In the genomic region with DNA sequence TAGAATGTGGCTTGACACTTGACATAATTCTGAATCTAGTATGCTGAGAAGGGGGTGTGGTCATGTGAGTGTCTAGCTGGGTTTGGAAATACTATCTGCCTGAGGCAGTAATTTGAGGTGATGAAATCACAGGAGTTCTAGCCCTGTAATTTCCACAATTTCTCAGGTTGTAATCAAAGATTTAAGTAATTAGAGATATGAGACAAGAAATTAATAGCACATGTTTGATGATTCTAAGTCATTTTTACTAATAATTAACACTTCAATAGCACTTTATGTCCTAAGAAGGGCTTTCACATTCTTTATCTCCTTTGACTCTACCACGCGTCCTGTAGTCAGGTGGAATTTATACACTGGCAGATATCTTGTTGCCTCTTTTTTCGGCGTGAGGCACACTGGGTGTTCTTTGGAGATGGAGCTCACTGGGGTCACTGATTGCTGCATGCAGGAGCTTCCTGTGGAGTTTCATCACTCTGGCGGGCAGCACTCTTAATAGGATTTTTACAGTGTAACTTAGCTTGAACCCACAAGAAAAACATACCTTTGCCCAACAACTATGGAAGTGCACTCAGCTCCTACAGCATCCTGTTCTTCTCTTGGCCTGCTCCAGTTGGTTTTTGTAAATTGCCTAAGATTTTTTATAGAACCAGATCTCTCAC, we compare ENCODE assay signal across 10 cellular contexts. TPM values are rescaled to one million over a fixed set of nuclear protein-coding genes. Genes with fewer than 3 reads are reported as not detected.
DNase-seq lines count a peak whose midpoint lies in the region; ATAC-seq and FAIRE-seq lines count a peak whose summit lies in the region.
"Had no signal": no experiment of that assay in that cellular context is flagged by ENCODE, and none has a peak within 500 bp of the region (broad histone marks: within the 10 kb centered on the region; RNA-seq: fewer than 3 reads in every experiment).

No MANE protein-coding gene starts in this region.

- H3K4me3 ChIP-seq in MG63, result no peak overlapping the region
- H3K4me3 ChIP-seq: colonic mucosa had no signal

- peaks cover 77% of the 10 kb centered on the region for H3K4me1 Mint-ChIP-seq in activated naive CD4-positive, alpha-beta T cell treated with anti-CD3 and anti-CD28 coated beads, Interleukin-2, amount 50 U/mL, for 24 hours

- peaks cover 12% of the 10 kb centered on the region for H3K36me3 Mint-ChIP-seq in activated naive CD4-positive, alpha-beta T cell treated with anti-CD3 and anti-CD28 coated beads, Interleukin-2, amount 50 U/mL, for 24 hours
- peaks cover 23 to 27% of the 10 kb centered on the region in 2 donors for H3K36me3 Mint-ChIP-seq in activated naive CD4-positive, alpha-beta T cell treated with anti-CD3 and anti-CD28 coated beads, Interleukin-2, amount 50 U/mL, for 72 hours

- no peaks in the 10 kb centered on the region for H3K9me3 Mint-ChIP-seq in activated naive CD4-positive, alpha-beta T cell treated with anti-CD3 and anti-CD28 coated beads, Interleukin-2, amount 50 U/mL, for 24 hours
- no peaks in the 10 kb centered on the region for H3K9me3 Mint-ChIP-seq in activated naive CD4-positive, alpha-beta T cell treated with anti-CD3 and anti-CD28 coated beads, Interleukin-2, amount 50 U/mL, for 72 hours
- H3K9me3 Mint-ChIP-seq: stimulated activated naive B cell treated with anti-CD40 and anti-IgM and Interleukin-4, amounts not matched to agents 10 μg/mL and 1 μg/mL and 100 μg/mL, for 72 hours had no signal

- H3K4me3 Mint-ChIP-seq in activated naive CD4-positive, alpha-beta T cell treated with anti-CD3 and anti-CD28 coated beads, Interleukin-2, amount 50 U/mL, for 24 hours, result peak overlapping the region; percentile 96
- H3K4me3 Mint-ChIP-seq: stimulated activated naive B cell treated with anti-CD40 and anti-IgM and Interleukin-4, amounts not matched to agents 10 μg/mL and 1 μg/mL and 100 μg/mL, for 72 hours had no signal

- no peak for DNase-seq in activated naive CD4-positive, alpha-beta T cell treated with anti-CD3 and anti-CD28 coated beads, Interleukin-2, amount 50 U/mL, for 72 hours (ENCODE audit: low spot score in 2 of 2)
- DNase-seq in SHP77 (lab: John Stamatoyannopoulos, UW) (peak; percentile 30 to 53), fibroblast of peridontal ligament (ENCODE audit: extremely low read depth) (peak; percentile 92), urothelium cell line (ENCODE audit: low spot score) (peak; percentile 63), MG63 (no peak)
- DNase-seq: colonic mucosa; stimulated activated naive B cell treated with anti-CD40 and anti-IgM and Interleukin-4, amounts not matched to agents 10 μg/mL and 1 μg/mL and 100 μg/mL, for 72 hours had no signal

- ATAC-seq in activated naive CD4-positive, alpha-beta T cell treated with anti-CD3 and anti-CD28 coated beads, Interleukin-2, amount 50 U/mL, for 72 hours, result no peak
- no peak for ATAC-seq in HG03097 (IDR thresholded peaks at IDR 0.05; ENCODE audit: low FRiP score, unreplicated experiment)
- ATAC-seq in GM18502 (IDR thresholded peaks at IDR 0.05; ENCODE audit: poor library complexity, unreplicated experiment), result no peak
- ATAC-seq: stimulated activated naive B cell treated with anti-CD40 and anti-IgM and Interleukin-4, amounts not matched to agents 10 μg/mL and 1 μg/mL and 100 μg/mL, for 72 hours had no signal

- H3K27me3 ChIP-seq in MG63, result no peaks in the 10 kb centered on the region

- H3K9me3 ChIP-seq in MG63, result no peaks in the 10 kb centered on the region
- H3K9me3 ChIP-seq: colonic mucosa had no signal

- no peaks in the 10 kb centered on the region; the same call in 1 of the 2 replicates for H3K36me3 ChIP-seq in MG63
- H3K36me3 ChIP-seq: colonic mucosa had no signal

- peak; percentile 77 for FAIRE-seq in urothelium cell line (lab: Jason Lieb, UNC)

- no peaks in the 10 kb centered on the region for H3K27me3 Mint-ChIP-seq in activated naive CD4-positive, alpha-beta T cell treated with anti-CD3 and anti-CD28 coated beads, Interleukin-2, amount 50 U/mL, for 24 hours
- H3K27me3 Mint-ChIP-seq: stimulated activated naive B cell treated with anti-CD40 and anti-IgM and Interleukin-4, amounts not matched to agents 10 μg/mL and 1 μg/mL and 100 μg/mL, for 72 hours had no signal

- peak overlapping the region; percentile 25 for H3K27ac Mint-ChIP-seq in activated naive CD4-positive, alpha-beta T cell treated with anti-CD3 and anti-CD28 coated beads, Interleukin-2, amount 50 U/mL, for 24 hours
- peak overlapping the region in 1 of 2 donors; percentile 29 for H3K27ac Mint-ChIP-seq in activated naive CD4-positive, alpha-beta T cell treated with anti-CD3 and anti-CD28 coated beads, Interleukin-2, amount 50 U/mL, for 72 hours
- H3K27ac Mint-ChIP-seq: stimulated activated naive B cell treated with anti-CD40 and anti-IgM and Interleukin-4, amounts not matched to agents 10 μg/mL and 1 μg/mL and 100 μg/mL, for 72 hours had no signal

RNA-seq across cellular contexts. Expression of a gene that starts 3.3 kb away (rescaled TPM):
- total RNA-seq in activated naive CD4-positive, alpha-beta T cell treated with anti-CD3 and anti-CD28 coated beads, Interleukin-2, amount 50 U/mL, for 72 hours, result 10 to 100 TPM; 11.8 to 39.2 TPM
- 6.3 and 10.5 TPM in 2 replicates for total RNA-seq in MG63 (2014; rRNA removed; shearing (Covaris generic); ENCODE audit: low replicate concordance)

RNA-seq across cellular contexts. Expression of a gene that starts 3.7 kb away (rescaled TPM):
- 100 to 1,000 TPM in 1 of 2 donors, 10 to 100 TPM in 1; 92.5 to 149 TPM for total RNA-seq in activated naive CD4-positive, alpha-beta T cell treated with anti-CD3 and anti-CD28 coated beads, Interleukin-2, amount 50 U/mL, for 72 hours
- total RNA-seq in MG63 (2014; rRNA removed; shearing (Covaris generic); ENCODE audit: low replicate concordance), result not detected in 2 replicates

Comparison
In these comparisons a context has a peak if more than half of its experiments do, and no peak if none do; other contexts are left out.
1. DNase-seq: peak in SHP77 (2 of 2), fibroblast of peridontal ligament (single experiment) and urothelium cell line (single experiment); none in activated naive CD4-positive, alpha-beta T cell treated with anti-CD3 and anti-CD28 coated beads, Interleukin-2, amount 50 U/mL, for 72 hours (0 of 2) and MG63 (single experiment).
2. RNA of a gene that starts 3.7 kb away (total RNA-seq): 92.5 to 149 TPM in activated naive CD4-positive, alpha-beta T cell treated with anti-CD3 and anti-CD28 coated beads, Interleukin-2, amount 50 U/mL, for 72 hours; not detected in MG63; every median in the first group is over 10 times any median in the second.